In the genomic region with DNA sequence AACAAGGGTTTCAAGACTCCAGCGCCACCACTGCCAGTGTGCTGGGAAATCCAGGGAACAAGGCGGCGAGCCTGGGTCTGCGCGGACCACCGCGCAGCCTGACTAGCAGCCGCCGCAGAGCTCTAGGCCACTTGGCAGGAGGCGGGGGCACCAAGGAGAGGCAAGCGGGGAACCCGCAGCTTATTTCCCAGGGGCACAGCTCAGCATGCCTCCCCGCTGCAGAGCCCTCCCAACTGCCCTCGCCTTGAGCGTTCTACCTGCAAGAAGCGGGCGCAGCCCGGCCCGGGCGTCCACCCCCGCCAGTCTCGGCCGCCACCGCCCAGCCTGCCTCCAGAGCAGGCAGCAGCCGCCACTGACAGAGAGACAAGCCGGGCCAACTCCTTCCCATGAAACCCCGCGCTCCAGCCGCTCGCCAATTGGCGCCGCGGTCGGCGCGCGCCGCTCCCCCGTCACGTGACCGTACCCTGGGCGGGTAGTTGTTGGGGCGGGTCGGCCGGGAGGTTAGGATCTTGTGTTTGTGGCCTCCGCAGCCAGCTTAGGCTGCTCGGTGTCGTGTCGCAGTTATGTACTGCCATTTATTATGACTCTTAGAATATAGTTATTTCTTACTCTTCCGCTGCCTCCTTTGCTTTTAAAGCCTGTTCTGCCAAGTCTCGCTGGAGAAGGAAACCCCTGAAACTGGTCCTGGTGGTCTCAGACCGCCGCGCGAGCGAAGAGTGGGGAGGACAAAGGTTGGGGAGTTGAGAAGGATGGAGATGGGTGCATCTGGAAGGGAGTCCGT, we compare ENCODE assay signal across 1 cellular context.
TF ChIP-seq lines count a peak whose summit lies in the region.

A gene with protein sequence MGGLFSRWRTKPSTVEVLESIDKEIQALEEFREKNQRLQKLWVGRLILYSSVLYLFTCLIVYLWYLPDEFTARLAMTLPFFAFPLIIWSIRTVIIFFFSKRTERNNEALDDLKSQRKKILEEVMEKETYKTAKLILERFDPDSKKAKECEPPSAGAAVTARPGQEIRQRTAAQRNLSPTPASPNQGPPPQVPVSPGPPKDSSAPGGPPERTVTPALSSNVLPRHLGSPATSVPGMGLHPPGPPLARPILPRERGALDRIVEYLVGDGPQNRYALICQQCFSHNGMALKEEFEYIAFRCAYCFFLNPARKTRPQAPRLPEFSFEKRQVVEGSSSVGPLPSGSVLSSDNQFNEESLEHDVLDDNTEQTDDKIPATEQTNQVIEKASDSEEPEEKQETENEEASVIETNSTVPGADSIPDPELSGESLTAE (minus strand): TSS at position 365 of the 781 bp plus-strand sequence. CDS start 6,683 bp downstream, outside the sequence.

TF ChIP-seq in HepG2, 621 proteins besides CTCF, POLR2A, EP300 and RAD21 (continued from another document and continues in another):
- peak; percentile 63; the same call in 1 of the 2 replicates for TF ChIP-seq ZBTB4 (CRISPR knock-in tag; IDR thresholded peaks at IDR 0.05; ENCODE audit: borderline replicate concordance)
- TF ChIP-seq HCFC1 (IDR thresholded peaks at IDR 0.05; ENCODE audit: low read depth, low read length), result no peak; the same call in 1 of the 2 replicates
- TF ChIP-seq ZNF788 (CRISPR knock-in tag; IDR thresholded peaks at IDR 0.05; ENCODE audit: borderline replicate concordance), result peak; percentile 91
- peak; percentile 31 for TF ChIP-seq CBX1 (IDR thresholded peaks at IDR 0.05; ENCODE audit: low read depth)
- peak; percentile 47; the same call in 1 of the 2 replicates for TF ChIP-seq MIER2 (CRISPR knock-in tag; IDR thresholded peaks at IDR 0.05)
- peak; percentile 59; the same call in 1 of the 2 replicates for TF ChIP-seq ZFP1 (CRISPR knock-in tag; IDR thresholded peaks at IDR 0.05)
- TF ChIP-seq ZSCAN29 (CRISPR knock-in tag; conservative IDR thresholded peaks at IDR 0.05), result peak; percentile 86; the same call in 1 of the 2 replicates
- TF ChIP-seq KAT8 (CRISPR knock-in tag; IDR thresholded peaks at IDR 0.05), result peak; percentile 91
- TF ChIP-seq PHF20 (CRISPR knock-in tag; IDR thresholded peaks at IDR 0.05), result peak; percentile 71
- peak; percentile 73 for TF ChIP-seq TBX2 (CRISPR knock-in tag; IDR thresholded peaks at IDR 0.05; ENCODE audit: borderline replicate concordance)
- TF ChIP-seq RBAK (CRISPR knock-in tag; IDR thresholded peaks at IDR 0.05), result 0 out of 2 replicates have a peak, but pooled peaks have one; percentile 17
- no peak for TF ChIP-seq NONO (IDR thresholded peaks at IDR 0.05)
- peak; percentile 82 for TF ChIP-seq NONO (CRISPR knock-in tag; conservative IDR thresholded peaks at IDR 0.05)
- no peak for TF ChIP-seq ZNF777 (CRISPR knock-in tag; IDR thresholded peaks at IDR 0.05)
- peak; percentile 58; the same call in 1 of the 2 replicates for TF ChIP-seq BCL6 (CRISPR knock-in tag; IDR thresholded peaks at IDR 0.05)
- TF ChIP-seq, protein P1, sequence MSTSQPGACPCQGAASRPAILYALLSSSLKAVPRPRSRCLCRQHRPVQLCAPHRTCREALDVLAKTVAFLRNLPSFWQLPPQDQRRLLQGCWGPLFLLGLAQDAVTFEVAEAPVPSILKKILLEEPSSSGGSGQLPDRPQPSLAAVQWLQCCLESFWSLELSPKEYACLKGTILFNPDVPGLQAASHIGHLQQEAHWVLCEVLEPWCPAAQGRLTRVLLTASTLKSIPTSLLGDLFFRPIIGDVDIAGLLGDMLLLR (CRISPR knock-in tag; IDR thresholded peaks at IDR 0.05), result peak; percentile 86; the same call in 1 of the 2 replicates
- TF ChIP-seq ZZZ3 (CRISPR knock-in tag; IDR thresholded peaks at IDR 0.05; ENCODE audit: borderline replicate concordance), result peak; percentile 60
- no peak for TF ChIP-seq ZHX2 (IDR thresholded peaks at IDR 0.05; ENCODE audit: low read depth)
- peak; percentile 53; the same call in 1 of the 2 replicates for TF ChIP-seq ZHX2 (CRISPR knock-in tag; IDR thresholded peaks at IDR 0.05; ENCODE audit: borderline replicate concordance)
- TF ChIP-seq, protein P2, sequence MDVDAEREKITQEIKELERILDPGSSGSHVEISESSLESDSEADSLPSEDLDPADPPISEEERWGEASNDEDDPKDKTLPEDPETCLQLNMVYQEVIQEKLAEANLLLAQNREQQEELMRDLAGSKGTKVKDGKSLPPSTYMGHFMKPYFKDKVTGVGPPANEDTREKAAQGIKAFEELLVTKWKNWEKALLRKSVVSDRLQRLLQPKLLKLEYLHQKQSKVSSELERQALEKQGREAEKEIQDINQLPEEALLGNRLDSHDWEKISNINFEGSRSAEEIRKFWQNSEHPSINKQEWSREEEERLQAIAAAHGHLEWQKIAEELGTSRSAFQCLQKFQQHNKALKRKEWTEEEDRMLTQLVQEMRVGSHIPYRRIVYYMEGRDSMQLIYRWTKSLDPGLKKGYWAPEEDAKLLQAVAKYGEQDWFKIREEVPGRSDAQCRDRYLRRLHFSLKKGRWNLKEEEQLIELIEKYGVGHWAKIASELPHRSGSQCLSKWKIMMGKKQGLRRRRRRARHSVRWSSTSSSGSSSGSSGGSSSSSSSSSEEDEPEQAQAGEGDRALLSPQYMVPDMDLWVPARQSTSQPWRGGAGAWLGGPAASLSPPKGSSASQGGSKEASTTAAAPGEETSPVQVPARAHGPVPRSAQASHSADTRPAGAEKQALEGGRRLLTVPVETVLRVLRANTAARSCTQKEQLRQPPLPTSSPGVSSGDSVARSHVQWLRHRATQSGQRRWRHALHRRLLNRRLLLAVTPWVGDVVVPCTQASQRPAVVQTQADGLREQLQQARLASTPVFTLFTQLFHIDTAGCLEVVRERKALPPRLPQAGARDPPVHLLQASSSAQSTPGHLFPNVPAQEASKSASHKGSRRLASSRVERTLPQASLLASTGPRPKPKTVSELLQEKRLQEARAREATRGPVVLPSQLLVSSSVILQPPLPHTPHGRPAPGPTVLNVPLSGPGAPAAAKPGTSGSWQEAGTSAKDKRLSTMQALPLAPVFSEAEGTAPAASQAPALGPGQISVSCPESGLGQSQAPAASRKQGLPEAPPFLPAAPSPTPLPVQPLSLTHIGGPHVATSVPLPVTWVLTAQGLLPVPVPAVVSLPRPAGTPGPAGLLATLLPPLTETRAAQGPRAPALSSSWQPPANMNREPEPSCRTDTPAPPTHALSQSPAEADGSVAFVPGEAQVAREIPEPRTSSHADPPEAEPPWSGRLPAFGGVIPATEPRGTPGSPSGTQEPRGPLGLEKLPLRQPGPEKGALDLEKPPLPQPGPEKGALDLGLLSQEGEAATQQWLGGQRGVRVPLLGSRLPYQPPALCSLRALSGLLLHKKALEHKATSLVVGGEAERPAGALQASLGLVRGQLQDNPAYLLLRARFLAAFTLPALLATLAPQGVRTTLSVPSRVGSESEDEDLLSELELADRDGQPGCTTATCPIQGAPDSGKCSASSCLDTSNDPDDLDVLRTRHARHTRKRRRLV (CRISPR knock-in tag; IDR thresholded peaks at IDR 0.05), result peak; percentile 69; the same call in 1 of the 2 replicates
- no peak for TF ChIP-seq ZNF660 (CRISPR knock-in tag; IDR thresholded peaks at IDR 0.05; ENCODE audit: borderline replicate concordance, low read depth)
- 0 out of 2 replicates have a peak, but pooled peaks have one; percentile 29 for TF ChIP-seq ZNF780A (CRISPR knock-in tag; IDR thresholded peaks at IDR 0.05)
- TF ChIP-seq MED8 (CRISPR knock-in tag; IDR thresholded peaks at IDR 0.05; ENCODE audit: insufficient replicate concordance), result peak; percentile 89
- peak; percentile 62; the same call in 1 of the 2 replicates for TF ChIP-seq NFAT5 (CRISPR knock-in tag; IDR thresholded peaks at IDR 0.05)
- peak; percentile 69; the same call in 1 of the 2 replicates for TF ChIP-seq DMAP1 (CRISPR knock-in tag; IDR thresholded peaks at IDR 0.05)
- peak; percentile 29; the same call in 1 of the 2 replicates for TF ChIP-seq ZNF766 (CRISPR knock-in tag; IDR thresholded peaks at IDR 0.05; ENCODE audit: borderline replicate concordance)
- TF ChIP-seq POLR2AphosphoS5 (IDR thresholded peaks at IDR 0.05; ENCODE audit: low read depth, low read length), result peak; percentile 92
- no peak for TF ChIP-seq ATRX (CRISPR knock-in tag; IDR thresholded peaks at IDR 0.05; ENCODE audit: borderline replicate concordance)
- TF ChIP-seq ZNF615 (CRISPR knock-in tag; IDR thresholded peaks at IDR 0.05; ENCODE audit: borderline replicate concordance), result 0 out of 2 replicates have a peak, but pooled peaks have one; percentile 19
- TF ChIP-seq HES4 (CRISPR knock-in tag; IDR thresholded peaks at IDR 0.05; ENCODE audit: borderline replicate concordance), result peak; percentile 64; the same call in 1 of the 2 replicates
- TF ChIP-seq ZNF607 (CRISPR knock-in tag; IDR thresholded peaks at IDR 0.05; ENCODE audit: borderline replicate concordance), result peak; percentile 90; the same call in 1 of the 2 replicates
